ENCODE assay signal across 8 cellular contexts in the genomic region with DNA sequence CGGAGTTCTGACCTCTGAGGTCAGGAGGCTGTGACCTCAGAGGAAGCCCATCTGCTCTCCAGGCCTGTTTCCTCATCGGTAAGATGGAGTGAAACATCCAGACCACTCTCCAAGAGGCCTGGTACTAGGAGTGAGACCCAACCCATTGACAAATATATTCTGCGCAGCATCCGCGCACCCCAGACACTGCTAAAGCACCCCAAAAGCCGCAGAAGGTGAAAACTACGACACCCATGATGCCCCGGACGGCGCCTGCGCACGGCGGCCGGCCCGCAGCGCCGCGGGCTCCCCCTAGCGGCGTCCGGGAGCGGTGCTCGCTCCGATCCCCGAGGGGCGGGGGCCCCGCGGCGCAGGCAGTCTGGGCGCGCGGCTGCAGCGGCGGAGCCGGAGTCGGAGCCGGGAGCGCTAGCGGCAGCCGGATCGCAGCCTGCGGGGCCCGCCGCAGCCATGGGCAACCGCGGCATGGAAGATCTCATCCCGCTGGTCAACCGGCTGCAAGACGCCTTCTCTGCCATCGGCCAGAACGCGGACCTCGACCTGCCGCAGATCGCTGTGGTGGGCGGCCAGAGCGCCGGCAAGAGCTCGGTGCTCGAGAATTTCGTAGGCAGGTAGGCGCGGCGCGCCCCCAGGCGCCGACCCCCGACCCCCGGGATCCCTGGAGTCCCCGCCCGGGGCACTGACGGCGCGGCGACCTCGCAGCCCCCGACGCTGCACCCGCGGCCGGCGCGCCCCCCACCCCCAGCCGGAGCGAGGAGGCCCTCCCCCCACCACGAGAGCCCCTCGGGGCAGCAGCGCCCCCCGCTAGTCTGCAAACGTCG. TPM values are rescaled to one million over a fixed set of nuclear protein-coding genes. Genes with fewer than 3 reads are reported as not detected.
DNase-seq lines count a peak whose midpoint lies in the region; ATAC-seq and TF ChIP-seq lines count a peak whose summit lies in the region.

A gene (plus strand): TSS at position 356 of the 818 bp plus-strand sequence. CDS start 92 bp downstream, at position 448.

- peak; percentile 85 for ATAC-seq in HG02759 (IDR thresholded peaks at IDR 0.05; ENCODE audit: unreplicated experiment)
- ATAC-seq in GM21576 (IDR thresholded peaks at IDR 0.05; ENCODE audit: unreplicated experiment): no peak

- no peaks in the 10 kb centered on the region for H3K9me3 Mint-ChIP-seq in chondrocyte (ENCODE audit: low read depth)

- H3K4me3 Mint-ChIP-seq in chondrocyte (ENCODE audit: unreplicated experiment): peak within 1 kb of the TSS; percentile 88

- H3K36me3 Mint-ChIP-seq in chondrocyte (ENCODE audit: low read depth): no peaks in the 10 kb centered on the region

- peaks cover 48% of the 10 kb centered on the region for H3K4me1 Mint-ChIP-seq in chondrocyte (ENCODE audit: low read depth)

- peak within 1 kb of the TSS; percentile 85 for H3K27ac Mint-ChIP-seq in chondrocyte (ENCODE audit: unreplicated experiment)

- no peaks in the 10 kb centered on the region for H3K27me3 Mint-ChIP-seq in chondrocyte (ENCODE audit: low read depth)

- DNase-seq in NCI-H2107 (lab: John Stamatoyannopoulos, UW) (peak; percentile 47), chondrocyte (ENCODE audit: low spot score) (no peak), kidney tubule cell (ENCODE audit: low spot score) (peak; percentile 68)
- DNase-seq in activated CD4-positive, CD25-positive, alpha-beta regulatory T cell treated with anti-CD3 and anti-CD28 coated beads, Interleukin-2, amount 50 U/mL, for 72 hours: peak; percentile 79
- peak; percentile 29 to 55 for DNase-seq in stimulated activated CD4-positive, alpha-beta T cell treated with anti-CD3 and anti-CD28 coated beads, Interleukin-15, amount 100 ng/mL, for 48 hours (ENCODE audit: low read depth in 2 of 2)

- peak; percentile 80 for TF ChIP-seq CTCF in GM12872 (IDR thresholded peaks at IDR 0.05; ENCODE audit: insufficient read depth, low read depth, low read length)
- peak; percentile 88 for TF ChIP-seq CTCF in chondrocyte (IDR thresholded peaks at IDR 0.05)

RNA-seq across cellular contexts. Expression of the gene that starts here (rescaled TPM):
- total RNA-seq in chondrocyte: 87.0 to 127 TPM (median 91.9 TPM) in 3 replicates
